21 cellular contexts compared by ENCODE assay signal in genomic region chr21:18349468-18349867, GRCh38. TPM values are rescaled to one million over a fixed set of nuclear protein-coding genes. Genes with fewer than 3 reads are reported as not detected.
"Had no signal": no experiment of that assay in that cellular context is flagged by ENCODE, and none has a peak within 500 bp of the region (broad histone marks: within the 10 kb centered on the region; RNA-seq: fewer than 3 reads in every experiment).

No MANE protein-coding gene starts in this region.

- ATAC-seq: Panc1, PC-3 had no signal

- H3K27ac ChIP-seq: RWPE1 had no signal

- H3K4me3 ChIP-seq: MG63 had no signal

- H3K9me2 ChIP-seq: SK-N-SH had no signal

- H3K9me3 ChIP-seq: MG63, SK-N-SH had no signal

- DNase-seq: Karpas-422, KBM-7, NCI-H1092 treated with DMSO at 0.1 percent for 48 hours, NCI-H1436, NCI-H1694, NCI-H187 treated with DMSO at 0.1 percent for 48 hours, NCI-H2029 treated with DMSO at 0.1 percent for 48 hours, NCI-H2171 treated with DMSO at 0.1 percent for 48 hours, NCI-H345, NCI-H446 treated with DMSO at 0.1 percent for 48 hours, NCI-H510A treated with DMSO at 0.1 percent for 48 hours, NCI-H526 treated with DMSO at 0.1 percent for 48 hours, NCI-H748 treated with DMSO at 0.1 percent for 48 hours, PC-3, SHP77, SK-N-SH, T-helper 1 cell had no signal

- H3K36me3 ChIP-seq: MG63 had no signal

- H3K4me2 ChIP-seq: SK-N-SH had no signal

- H3K27me3 ChIP-seq: MG63 had no signal

- H3K9ac ChIP-seq: SK-N-SH had no signal

RNA-seq across cellular contexts. Expression of gene TMPRSS15, which starts 54.1 kb away (rescaled TPM):
- total RNA-seq: HT-29, PC-3 had no signal
